ENCODE assay signal across 9 cellular contexts in the genomic region with DNA sequence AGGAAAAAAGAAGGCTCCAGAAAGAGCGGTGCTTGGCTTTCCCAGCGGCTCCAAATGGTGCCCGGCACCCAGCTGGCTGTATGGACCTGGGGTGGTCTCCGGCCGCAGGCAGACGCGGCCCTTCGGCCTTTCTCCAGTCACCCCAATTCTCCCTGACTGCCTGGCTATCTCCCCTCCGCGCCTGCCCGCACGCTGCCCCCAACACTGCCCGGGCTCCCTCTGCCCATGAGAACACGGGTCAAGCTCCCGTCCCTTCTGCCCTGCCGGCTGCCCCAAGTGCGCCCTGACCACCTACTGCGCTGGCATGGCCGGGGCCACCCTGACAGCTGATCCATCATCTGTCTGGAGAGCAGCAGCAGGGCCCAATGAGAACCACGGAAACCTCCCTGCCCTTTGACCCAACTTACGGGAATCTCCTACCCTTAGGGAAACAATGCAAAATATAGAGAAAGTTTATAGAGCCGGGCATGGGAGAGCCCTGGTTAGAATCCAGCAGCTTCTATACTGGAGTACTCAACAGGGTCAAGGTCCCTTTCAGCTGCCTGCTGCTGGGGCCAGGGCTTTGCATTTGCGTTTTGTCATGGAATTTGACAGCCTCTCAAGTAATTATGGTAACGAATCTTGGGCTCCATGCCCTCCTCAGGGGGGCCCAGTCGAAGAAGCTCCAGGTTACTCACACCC. TPM values are rescaled to one million over a fixed set of nuclear protein-coding genes. Genes with fewer than 3 reads are reported as not detected.
DNase-seq lines count a peak whose midpoint lies in the region; ATAC-seq and TF ChIP-seq lines count a peak whose summit lies in the region.
"Had no signal": no experiment of that assay in that cellular context is flagged by ENCODE, and none has a peak within 500 bp of the region (broad histone marks: within the 10 kb centered on the region; RNA-seq: fewer than 3 reads in every experiment).

No MANE protein-coding gene starts in this region.

- peaks cover 10% of the 10 kb centered on the region for H3K36me3 Mint-ChIP-seq in CD4-positive, alpha-beta T cell (ENCODE audit: low read depth)
- no peaks in the 10 kb centered on the region for H3K36me3 Mint-ChIP-seq in osteocyte (ENCODE audit: unreplicated experiment)

- H3K4me3 Mint-ChIP-seq in CD4-positive, alpha-beta T cell = peak overlapping the region; percentile 42
- no peak overlapping the region for H3K4me3 Mint-ChIP-seq in osteocyte (ENCODE audit: unreplicated experiment)

- H3K4me3 ChIP-seq in WI38 (ENCODE audit: low read depth, low read length) (peak overlapping the region; percentile 40), right atrium auricular region (peak overlapping the region in 1 of 2 donors; percentile 66), rectal smooth muscle tissue (ENCODE audit: low read length) (peak overlapping the region; percentile 59)

- peak overlapping the region; percentile 92 for H3K9ac ChIP-seq in rectal smooth muscle tissue (ENCODE audit: low read length)

- no peaks in the 10 kb centered on the region for H3K9me3 ChIP-seq in CD4-positive, alpha-beta T cell (ENCODE audit: control insufficient read depth, low read length)
- H3K9me3 ChIP-seq in right atrium auricular region = no peaks in the 10 kb centered on the region

- peaks cover 21% of the 10 kb centered on the region for H3K4me1 Mint-ChIP-seq in CD4-positive, alpha-beta T cell (ENCODE audit: low read depth)
- peaks cover 13% of the 10 kb centered on the region for H3K4me1 Mint-ChIP-seq in osteocyte (ENCODE audit: unreplicated experiment)

- no peak overlapping the region for H3K27ac ChIP-seq in CD4-positive, alpha-beta T cell (ENCODE audit: low read depth, low read length)
- H3K27ac ChIP-seq in right atrium auricular region (peak overlapping the region; percentile 90 to 94), rectal smooth muscle tissue (ENCODE audit: low read depth, low read length) (peak overlapping the region; percentile 88)

- intact Hi-C loops in CD4-positive, alpha-beta T cell (cut with DNase I, micrococcal nuclease) = loop anchor here in 1 of 2 experiments (2.0 to 5.0 kb wide), 3 partner anchors 16 to 40 kb away; a partner anchor contains a TSS

- ATAC-seq in CD4-positive, alpha-beta T cell (ENCODE audit: poor library complexity) = no peak
- no peak for ATAC-seq in GM18907 (IDR thresholded peaks at IDR 0.05; ENCODE audit: unreplicated experiment)

- H3K27ac Mint-ChIP-seq in CD4-positive, alpha-beta T cell = peak overlapping the region; percentile 91
- no peak overlapping the region for H3K27ac Mint-ChIP-seq in osteocyte (ENCODE audit: unreplicated experiment)

- H3K36me3 ChIP-seq in right atrium auricular region (no peaks in the 10 kb centered on the region), rectal smooth muscle tissue (ENCODE audit: control insufficient read depth, insufficient read depth, low read length) (no peaks in the 10 kb centered on the region)

- no peak for TF ChIP-seq CTCF in CD4-positive, alpha-beta T cell (IDR thresholded peaks at IDR 0.05)
- TF ChIP-seq CTCF in WI38 (IDR thresholded peaks at IDR 0.05; ENCODE audit: low read depth, low read length) (no peak), right atrium auricular region (IDR thresholded peaks at IDR 0.05) (no peak), osteocyte (IDR thresholded peaks at IDR 0.05) (no peak)

- no peaks in the 10 kb centered on the region for H3K27me3 Mint-ChIP-seq in CD4-positive, alpha-beta T cell
- H3K27me3 Mint-ChIP-seq in osteocyte (ENCODE audit: unreplicated experiment) = no peaks in the 10 kb centered on the region

- H3K9me3 Mint-ChIP-seq in CD4-positive, alpha-beta T cell = no peaks in the 10 kb centered on the region
- H3K9me3 Mint-ChIP-seq in osteocyte (ENCODE audit: unreplicated experiment) = no peaks in the 10 kb centered on the region

- CTCF ChIA-PET in CD4-positive, alpha-beta T cell (lab: Charles Lee) = interaction anchor here (2.5 kb wide), 1 partner anchor 10 kb away, joined by 8 read pairs; no protein-coding TSS in a partner anchor

- DNase-seq in CD4-positive, alpha-beta T cell = no peak
- no peak for DNase-seq in right atrium auricular region (ENCODE audit: low spot score)
- no peak for DNase-seq in osteocyte (ENCODE audit: extremely low spot score, unreplicated experiment)
- DNase-seq in NCI-H526 treated with DMSO at 0.1 percent for 48 hours (lab: John Stamatoyannopoulos, UW) = no peak
- no peak for DNase-seq in effector CD4-positive, alpha-beta T cell
- DNase-seq: KBM-7 had no signal

- POLR2A ChIA-PET in CD4-positive, alpha-beta T cell (lab: Charles Lee) = interaction anchor here (0.8 to 3.8 kb wide), 8 partner anchors 9 to 421 kb away, joined by 3 to 35 read pairs (median 4); a partner anchor contains a TSS

- no peaks in the 10 kb centered on the region for H3K27me3 ChIP-seq in CD4-positive, alpha-beta T cell (ENCODE audit: control insufficient read depth, insufficient read depth, low read length)
- H3K27me3 ChIP-seq in right atrium auricular region = no peaks in the 10 kb centered on the region
- H3K27me3 ChIP-seq in rectal smooth muscle tissue (ENCODE audit: control insufficient read depth, insufficient read depth, low read length) = peaks cover 4% of the 10 kb centered on the region

- H3K4me1 ChIP-seq in right atrium auricular region (peaks cover 0 to 7% of the 10 kb centered on the region in 2 donors), rectal smooth muscle tissue (ENCODE audit: control insufficient read depth, insufficient read depth, low read length) (peaks cover 7% of the 10 kb centered on the region)

RNA-seq across cellular contexts. Expression of a gene that starts 1.2 kb away (rescaled TPM):
- 10 to 100 TPM; 36.1 to 38.2 TPM for total RNA-seq in CD4-positive, alpha-beta T cell
- total RNA-seq in right atrium auricular region = 10 to 100 TPM; 47.1 to 61.2 TPM
- total RNA-seq in osteocyte = 38.2 and 40.4 TPM in 2 replicates

RNA-seq across cellular contexts. Expression of a gene that starts 26.8 kb away (rescaled TPM):
- total RNA-seq in CD4-positive, alpha-beta T cell = 10 to 100 TPM; 15.7 to 16.4 TPM
- total RNA-seq in right atrium auricular region (10 to 100 TPM; 22.2 to 22.9 TPM), osteocyte (20.6 and 22.4 TPM in 2 replicates)

RNA-seq across cellular contexts. Expression of a gene that starts 29.4 kb away (rescaled TPM):
- total RNA-seq in CD4-positive, alpha-beta T cell = 10 to 100 TPM; 17.4 to 20.3 TPM
- total RNA-seq in right atrium auricular region (10 to 100 TPM; 14.9 to 42.2 TPM), osteocyte (103 and 108 TPM in 2 replicates)

RNA-seq across cellular contexts. Expression of a gene that starts 30.2 kb away (rescaled TPM):
- total RNA-seq in CD4-positive, alpha-beta T cell = 10 to 100 TPM; 26.2 to 27.2 TPM
- total RNA-seq in right atrium auricular region (1 to 10 TPM; 7.2 to 9.0 TPM), osteocyte (23.6 and 25.0 TPM in 2 replicates)

RNA-seq across cellular contexts. Expression of a gene that starts 30.8 kb away (rescaled TPM):
- 1 to 10 TPM; 6.6 to 8.9 TPM for total RNA-seq in CD4-positive, alpha-beta T cell
- 10 to 100 TPM; 54.6 to 61.0 TPM for total RNA-seq in right atrium auricular region
- 17.4 and 18.5 TPM in 2 replicates for total RNA-seq in osteocyte
